23 cellular contexts compared by ENCODE assay signal in genomic region chr17:66916946-66917345, GRCh38. TPM values are rescaled to one million over a fixed set of nuclear protein-coding genes. Genes with fewer than 3 reads are reported as not detected.
A peak's percentile ranks its signal among the peaks of the same experiment; 100 is the strongest.
DNase-seq lines count a peak whose midpoint lies in the region; FAIRE-seq and TF ChIP-seq lines count a peak whose summit lies in the region.
"Had no signal": no experiment of that assay in that cellular context is flagged by ENCODE, and none has a peak within 500 bp of the region (broad histone marks: within the 10 kb centered on the region; RNA-seq: fewer than 3 reads in every experiment).

No MANE protein-coding gene starts in this region.

- H3K23me2 ChIP-seq in H1 (ENCODE audit: low read depth, low read length): no peaks in the 10 kb centered on the region; the same call in 1 of the 2 replicates

- H3K27ac ChIP-seq in astrocyte (ENCODE audit: low read depth, low read length) (no peak overlapping the region), H1 (ENCODE audit: low read depth, low read length) (no peak overlapping the region)
- H3K27ac ChIP-seq: BLaER1 had no signal

- H2BK12ac ChIP-seq in H1 (ENCODE audit: low read depth, low read length): no peak overlapping the region

- no peak overlapping the region for H2AK5ac ChIP-seq in H1 (ENCODE audit: low read depth, low read length)

- H3K9ac ChIP-seq in astrocyte (ENCODE audit: low read length) (no peak overlapping the region), H1 (replicated peaks in 1 of 4; ENCODE audit: extremely low read depth in 1 of 4, low read depth in 3 of 4, low read length in 3 of 4) (no peak overlapping the region)
- H3K9ac ChIP-seq: BLaER1 had no signal

- no peak overlapping the region for H3K4me2 ChIP-seq in astrocyte (ENCODE audit: low read length)
- no peak overlapping the region for H3K4me2 ChIP-seq in H1 (ENCODE audit: insufficient read depth in 1 of 2, low read depth in 2 of 2, low read length in 2 of 2)
- H3K4me2 ChIP-seq: BLaER1 had no signal

- H2BK20ac ChIP-seq in H1 (ENCODE audit: low read length): no peak overlapping the region

- POLR2A ChIA-PET in H1 (lab: Charles Lee; ENCODE audit: partially characterized antibody): no interaction called here

- H4K20me1 ChIP-seq in astrocyte (ENCODE audit: insufficient read depth, low read length): no peaks in the 10 kb centered on the region
- H4K20me1 ChIP-seq in H1 (replicated peaks in 1 of 2; ENCODE audit: control insufficient read depth in 1 of 2, insufficient read depth in 2 of 2, low read length in 2 of 2): peaks cover 0 to 2% of the 10 kb centered on the region in 2 experiments
- H4K20me1 ChIP-seq: BLaER1 had no signal

- CTCF ChIA-PET in H1 (lab: Charles Lee; ENCODE audit: partially characterized antibody): interaction anchor here (0.6 to 4.5 kb wide), 19 partner anchors 9 to 662 kb away, joined by 3 to 29 read pairs (median 5); no protein-coding TSS in a partner anchor

- TF ChIP-seq RAD21 in H1 (IDR thresholded peaks at IDR 0.05 in 1 of 2, conservative IDR thresholded peaks at IDR 0.05 in 1 of 2; ENCODE audit: low read depth in 2 of 2, low read length in 2 of 2): no peak

- TF ChIP-seq CTCF in astrocyte (IDR thresholded peaks at IDR 0.05; ENCODE audit: insufficient read depth, low read depth, low read length) (no peak), H1 (IDR thresholded peaks at IDR 0.05; ENCODE audit: control extremely low read depth in 1 of 3, insufficient read depth in 1 of 3, low read depth in 1 of 3, low read length in 3 of 3) (no peak)

- no peak overlapping the region for H3K56ac ChIP-seq in H1 (replicated peaks; ENCODE audit: insufficient read length, low read depth, low read length)

- H4K5ac ChIP-seq in H1 (ENCODE audit: insufficient read length, low read depth, low read length): no peak overlapping the region

- no peak for TF ChIP-seq POLR2A in H1 (IDR thresholded peaks at IDR 0.05; ENCODE audit: control extremely low read depth in 1 of 2, low read depth in 2 of 2, low read length in 2 of 2)

- H3K4me3 ChIP-seq in astrocyte (ENCODE audit: insufficient read depth, low read depth, low read length) (no peak overlapping the region), H1 (ENCODE audit: extremely low read depth in 1 of 4, insufficient read depth in 2 of 4, low read depth in 3 of 4, low read length in 4 of 4) (no peak overlapping the region)
- H3K4me3 ChIP-seq: BLaER1 had no signal

- no peak overlapping the region for H3K14ac ChIP-seq in H1 (ENCODE audit: insufficient read length)

- H3K36me3 Mint-ChIP-seq in astrocyte (ENCODE audit: low read depth, unreplicated experiment): no peaks in the 10 kb centered on the region
- H3K36me3 Mint-ChIP-seq: CD14-positive monocyte; CD4-positive, alpha-beta memory T cell had no signal

- no peaks in the 10 kb centered on the region for H3K4me1 Mint-ChIP-seq in astrocyte (ENCODE audit: low read depth, unreplicated experiment)
- H3K4me1 Mint-ChIP-seq: CD14-positive monocyte; CD4-positive, CD25-positive, alpha-beta regulatory T cell; CD8-positive, alpha-beta memory T cell had no signal

- H2BK5ac ChIP-seq in H1 (ENCODE audit: low read depth, low read length): no peak overlapping the region

- no peak overlapping the region for H3K4ac ChIP-seq in H1 (replicated peaks; ENCODE audit: insufficient read length, low read depth, low read length)

- FAIRE-seq in astrocyte (lab: Jason Lieb, UNC) (no peak), H1 (lab: Jason Lieb, UNC) (no peak)
- FAIRE-seq: A204.1, G401.6, GM12891 had no signal

- TF ChIP-seq EP300 in H1 (IDR thresholded peaks at IDR 0.05; ENCODE audit: borderline replicate concordance in 1 of 2, low read depth in 2 of 2, low read length in 2 of 2): no peak

- no peak overlapping the region for H3K18ac ChIP-seq in H1 (ENCODE audit: extremely low read depth, low read length)

- H3K27ac Mint-ChIP-seq in astrocyte (ENCODE audit: unreplicated experiment): peak overlapping the region; percentile 31
- H3K27ac Mint-ChIP-seq: CD14-positive monocyte; CD4-positive, alpha-beta memory T cell; CD8-positive, alpha-beta memory T cell had no signal

- H3K4me3 Mint-ChIP-seq in astrocyte (ENCODE audit: unreplicated experiment): no peak overlapping the region
- H3K4me3 Mint-ChIP-seq: CD14-positive monocyte; CD4-positive, alpha-beta memory T cell; CD4-positive, CD25-positive, alpha-beta regulatory T cell; CD8-positive, alpha-beta memory T cell had no signal

- peaks cover 41% of the 10 kb centered on the region for H3K27me3 Mint-ChIP-seq in astrocyte (ENCODE audit: low read depth, unreplicated experiment)

- DNase-seq in astrocyte (ENCODE audit: low read depth) (no peak), H1 (ENCODE audit: low read depth in 1 of 2, low spot score in 2 of 2) (no peak), NCI-H2196 (lab: John Stamatoyannopoulos, UW; ENCODE audit: unreplicated experiment) (no peak), DMS53 treated with DMSO at 0.1 percent for 48 hours (lab: John Stamatoyannopoulos, UW; ENCODE audit: unreplicated experiment) (no peak), hepatic stellate cell (ENCODE audit: low spot score) (no peak)
- DNase-seq: 8988T; ACHN; BE2C; C1 segment of cervical spinal cord; CD4-positive, alpha-beta memory T cell; CD4-positive, CD25-positive, alpha-beta regulatory T cell; CD8-positive, alpha-beta memory T cell; COR-L47; DMS 273 treated with DMSO at 0.1 percent for 48 hours; DMS153; DMS53; DMS79 treated with DMSO at 0.1 percent for 48 hours; GF-D8 had no signal

- H2AFZ ChIP-seq in astrocyte (ENCODE audit: low read depth, low read length) (no peak overlapping the region), H1 (ENCODE audit: low read length) (no peak overlapping the region)

- H3K9me3 Mint-ChIP-seq in astrocyte (ENCODE audit: unreplicated experiment): peaks cover 10% of the 10 kb centered on the region

- no peak overlapping the region for H2BK15ac ChIP-seq in H1 (ENCODE audit: low read length)

- H3K79me2 ChIP-seq in astrocyte (ENCODE audit: insufficient read depth, low read length) (no peaks in the 10 kb centered on the region), H1 (ENCODE audit: control insufficient read depth in 1 of 2, insufficient read depth in 2 of 2, low read length in 2 of 2) (no peaks in the 10 kb centered on the region)

- no peaks in the 10 kb centered on the region for H3K36me3 ChIP-seq in astrocyte (ENCODE audit: insufficient read depth, low read length)
- no peaks in the 10 kb centered on the region for H3K36me3 ChIP-seq in H1 (ENCODE audit: control insufficient read depth in 2 of 4, insufficient read depth in 4 of 4, low read length in 3 of 4)
- H3K36me3 ChIP-seq: BE2C, BLaER1 had no signal

- H3K4me1 ChIP-seq in astrocyte (ENCODE audit: insufficient read depth, low read length) (no peaks in the 10 kb centered on the region), H1 (replicated peaks in 1 of 4; ENCODE audit: control insufficient read depth in 3 of 4, insufficient read depth in 4 of 4, low read length in 3 of 4) (no peaks in the 10 kb centered on the region)
- H3K4me1 ChIP-seq: BE2C, BLaER1 had no signal

- peaks cover 10% of the 10 kb centered on the region for H3K27me3 ChIP-seq in astrocyte (ENCODE audit: insufficient read depth, low read length)
- H3K27me3 ChIP-seq in H1 (replicated peaks in 1 of 4; ENCODE audit: control insufficient read depth in 3 of 4, extremely low read depth in 1 of 4, insufficient read depth in 3 of 4, low read length in 3 of 4): no peaks in the 10 kb centered on the region
- H3K27me3 ChIP-seq: BE2C, BLaER1 had no signal

- no peaks in the 10 kb centered on the region for H3K9me3 ChIP-seq in astrocyte (ENCODE audit: insufficient read depth, low read depth, low read length)
- no peaks in the 10 kb centered on the region; a peak in 1 of 4 replicates for H3K9me3 ChIP-seq in H1 (ENCODE audit: insufficient read depth in 2 of 2, low read depth in 1 of 2, low read length in 1 of 2)
- H3K9me3 ChIP-seq: BE2C had no signal

- H4K8ac ChIP-seq in H1 (ENCODE audit: extremely low read depth, insufficient read depth, low read length): no peak overlapping the region

- no peak overlapping the region for H2BK120ac ChIP-seq in H1 (replicated peaks; ENCODE audit: low read depth, low read length)

- WGBS in H1 (ENCODE audit: extremely low coverage in 1 of 2, insufficient coverage in 1 of 2, insufficient read length in 1 of 2, insufficient replicate concordance in 2 of 2, low coverage in 1 of 2, low lambda C conversion rate in 2 of 2, missing lambda C conversion rate in 1 of 2), 2 experiments: 95% methylated on average over 1 of the region's 1 CpG; no CpG with 5 or more reads in 1 of the 2 experiments

- H4K91ac ChIP-seq in H1 (replicated peaks; ENCODE audit: insufficient read length, low read length): no peak overlapping the region

- no peak overlapping the region for H3K23ac ChIP-seq in H1 (ENCODE audit: insufficient read length)

- H3K79me1 ChIP-seq in H1 (ENCODE audit: low read depth, low read length): no peaks in the 10 kb centered on the region

TF ChIP-seq in H1, 55 proteins besides CTCF, POLR2A, EP300 and RAD21:
- no peak for TF ChIP-seq SUZ12 (IDR thresholded peaks at IDR 0.05; ENCODE audit: low read length)
- 0 out of 2 replicates have a peak, but pooled peaks have one; percentile 50 for TF ChIP-seq KDM1A (IDR thresholded peaks at IDR 0.05; ENCODE audit: borderline replicate concordance, low read length)

RNA-seq across cellular contexts. Expression of gene CACNG4, which starts 47.6 kb away (rescaled TPM):
- 1.3 and 5.8 TPM in 2 replicates for total RNA-seq in astrocyte
- total RNA-seq in H1 (2021; fragmentation: NEBNext Ultra II Directional; extraction: Animal tissue kit (Norgen Biotek cat#: 25700)): 5.6 and 5.9 TPM in 2 replicates
- polyA plus RNA-seq in H1 (2011; rRNA removed): 3.6 and 5.3 TPM in 2 replicates
- 2.7 TPM for polyA plus RNA-seq in H1 (2011; cell fraction: cytosol; rRNA removed)
- 3.2 TPM for polyA plus RNA-seq in H1 (2011; cell fraction: nucleus; rRNA removed)
- 2.5 to 4.2 TPM (median 3.9 TPM) in 4 replicates for polyA plus RNA-seq in H1 (2012, experiment 1 of 2)
- 4.1 TPM for polyA plus RNA-seq in H1 (2012, experiment 2 of 2)
- polyA plus RNA-seq in H1 (2013, experiment 1 of 2): 3.8 TPM
- polyA plus RNA-seq in H1 (2013, experiment 2 of 2): 4.1 TPM
- 1.4 and 2.0 TPM in 2 replicates for polyA minus RNA-seq in H1 (2011; rRNA and poly(A)+ RNA removed)
- 2.6 TPM for polyA minus RNA-seq in H1 (2011; cell fraction: cytosol; rRNA and poly(A)+ RNA removed)
- polyA minus RNA-seq in H1 (2011; cell fraction: nucleus; rRNA and poly(A)+ RNA removed): 1.2 TPM
- total RNA-seq: CD4-positive, alpha-beta memory T cell; CD4-positive, CD25-positive, alpha-beta regulatory T cell; CD8-positive, alpha-beta memory T cell had no signal
- polyA plus RNA-seq: CD14-positive monocyte; CD4-positive, alpha-beta memory T cell; CD4-positive, CD25-positive, alpha-beta regulatory T cell; CD8-positive, alpha-beta memory T cell had no signal
